In the genomic region with DNA sequence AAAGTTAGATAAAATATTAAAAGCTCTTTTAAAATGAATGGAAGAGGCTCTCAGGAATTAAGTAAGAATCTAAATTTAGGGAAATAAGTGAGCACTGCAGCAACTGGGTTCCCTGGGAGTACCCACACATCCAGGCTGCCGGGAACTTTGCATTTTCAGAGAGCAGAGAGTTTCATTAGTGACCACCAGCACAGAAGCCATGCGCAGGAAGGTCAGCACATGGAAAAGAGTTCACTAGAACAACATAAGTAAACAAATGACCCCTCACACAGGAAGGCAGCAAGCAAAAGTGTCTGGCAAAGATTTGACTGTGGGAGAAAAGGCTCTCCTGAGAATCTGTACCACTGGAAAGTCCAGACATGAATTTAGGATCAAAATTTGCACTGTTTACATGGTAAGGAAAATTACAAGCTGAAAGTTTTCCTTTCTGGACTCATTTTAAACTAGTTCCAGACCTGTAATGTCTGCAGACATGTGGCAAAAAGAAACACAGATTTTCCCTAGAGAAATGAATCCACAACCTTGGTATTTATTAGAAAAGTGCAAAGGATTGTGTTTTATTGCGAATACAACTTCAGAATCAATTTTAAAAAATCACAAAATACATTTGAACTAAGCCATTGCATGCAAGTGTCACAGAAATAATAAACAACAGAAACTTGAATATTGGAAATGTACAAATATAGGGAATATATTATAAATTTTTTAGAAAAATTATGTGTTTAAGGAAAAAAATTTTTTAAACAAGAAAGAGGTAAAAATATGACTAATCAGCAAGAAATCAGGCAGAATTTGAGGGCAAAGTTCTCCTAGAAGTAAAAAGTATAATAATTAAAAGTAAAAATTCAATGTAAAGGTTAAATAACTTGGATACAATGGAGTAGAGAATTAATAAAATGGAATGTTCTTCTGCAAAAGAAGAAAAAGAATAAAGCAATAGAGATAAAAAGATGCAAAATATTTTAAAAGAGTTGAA, we compare ENCODE assay signal across 1 cellular context.
TF ChIP-seq lines count a peak whose summit lies in the region.

No MANE protein-coding gene starts in this region.

TF ChIP-seq in GM23338, 12 proteins besides CTCF, POLR2A, EP300 and RAD21:
- TF ChIP-seq ZNF331 (CRISPR knock-in tag; IDR thresholded peaks at IDR 0.05; ENCODE audit: low read depth): no peak
- no peak for TF ChIP-seq ZNF114 (CRISPR knock-in tag; IDR thresholded peaks at IDR 0.05)
- TF ChIP-seq, protein P1, sequence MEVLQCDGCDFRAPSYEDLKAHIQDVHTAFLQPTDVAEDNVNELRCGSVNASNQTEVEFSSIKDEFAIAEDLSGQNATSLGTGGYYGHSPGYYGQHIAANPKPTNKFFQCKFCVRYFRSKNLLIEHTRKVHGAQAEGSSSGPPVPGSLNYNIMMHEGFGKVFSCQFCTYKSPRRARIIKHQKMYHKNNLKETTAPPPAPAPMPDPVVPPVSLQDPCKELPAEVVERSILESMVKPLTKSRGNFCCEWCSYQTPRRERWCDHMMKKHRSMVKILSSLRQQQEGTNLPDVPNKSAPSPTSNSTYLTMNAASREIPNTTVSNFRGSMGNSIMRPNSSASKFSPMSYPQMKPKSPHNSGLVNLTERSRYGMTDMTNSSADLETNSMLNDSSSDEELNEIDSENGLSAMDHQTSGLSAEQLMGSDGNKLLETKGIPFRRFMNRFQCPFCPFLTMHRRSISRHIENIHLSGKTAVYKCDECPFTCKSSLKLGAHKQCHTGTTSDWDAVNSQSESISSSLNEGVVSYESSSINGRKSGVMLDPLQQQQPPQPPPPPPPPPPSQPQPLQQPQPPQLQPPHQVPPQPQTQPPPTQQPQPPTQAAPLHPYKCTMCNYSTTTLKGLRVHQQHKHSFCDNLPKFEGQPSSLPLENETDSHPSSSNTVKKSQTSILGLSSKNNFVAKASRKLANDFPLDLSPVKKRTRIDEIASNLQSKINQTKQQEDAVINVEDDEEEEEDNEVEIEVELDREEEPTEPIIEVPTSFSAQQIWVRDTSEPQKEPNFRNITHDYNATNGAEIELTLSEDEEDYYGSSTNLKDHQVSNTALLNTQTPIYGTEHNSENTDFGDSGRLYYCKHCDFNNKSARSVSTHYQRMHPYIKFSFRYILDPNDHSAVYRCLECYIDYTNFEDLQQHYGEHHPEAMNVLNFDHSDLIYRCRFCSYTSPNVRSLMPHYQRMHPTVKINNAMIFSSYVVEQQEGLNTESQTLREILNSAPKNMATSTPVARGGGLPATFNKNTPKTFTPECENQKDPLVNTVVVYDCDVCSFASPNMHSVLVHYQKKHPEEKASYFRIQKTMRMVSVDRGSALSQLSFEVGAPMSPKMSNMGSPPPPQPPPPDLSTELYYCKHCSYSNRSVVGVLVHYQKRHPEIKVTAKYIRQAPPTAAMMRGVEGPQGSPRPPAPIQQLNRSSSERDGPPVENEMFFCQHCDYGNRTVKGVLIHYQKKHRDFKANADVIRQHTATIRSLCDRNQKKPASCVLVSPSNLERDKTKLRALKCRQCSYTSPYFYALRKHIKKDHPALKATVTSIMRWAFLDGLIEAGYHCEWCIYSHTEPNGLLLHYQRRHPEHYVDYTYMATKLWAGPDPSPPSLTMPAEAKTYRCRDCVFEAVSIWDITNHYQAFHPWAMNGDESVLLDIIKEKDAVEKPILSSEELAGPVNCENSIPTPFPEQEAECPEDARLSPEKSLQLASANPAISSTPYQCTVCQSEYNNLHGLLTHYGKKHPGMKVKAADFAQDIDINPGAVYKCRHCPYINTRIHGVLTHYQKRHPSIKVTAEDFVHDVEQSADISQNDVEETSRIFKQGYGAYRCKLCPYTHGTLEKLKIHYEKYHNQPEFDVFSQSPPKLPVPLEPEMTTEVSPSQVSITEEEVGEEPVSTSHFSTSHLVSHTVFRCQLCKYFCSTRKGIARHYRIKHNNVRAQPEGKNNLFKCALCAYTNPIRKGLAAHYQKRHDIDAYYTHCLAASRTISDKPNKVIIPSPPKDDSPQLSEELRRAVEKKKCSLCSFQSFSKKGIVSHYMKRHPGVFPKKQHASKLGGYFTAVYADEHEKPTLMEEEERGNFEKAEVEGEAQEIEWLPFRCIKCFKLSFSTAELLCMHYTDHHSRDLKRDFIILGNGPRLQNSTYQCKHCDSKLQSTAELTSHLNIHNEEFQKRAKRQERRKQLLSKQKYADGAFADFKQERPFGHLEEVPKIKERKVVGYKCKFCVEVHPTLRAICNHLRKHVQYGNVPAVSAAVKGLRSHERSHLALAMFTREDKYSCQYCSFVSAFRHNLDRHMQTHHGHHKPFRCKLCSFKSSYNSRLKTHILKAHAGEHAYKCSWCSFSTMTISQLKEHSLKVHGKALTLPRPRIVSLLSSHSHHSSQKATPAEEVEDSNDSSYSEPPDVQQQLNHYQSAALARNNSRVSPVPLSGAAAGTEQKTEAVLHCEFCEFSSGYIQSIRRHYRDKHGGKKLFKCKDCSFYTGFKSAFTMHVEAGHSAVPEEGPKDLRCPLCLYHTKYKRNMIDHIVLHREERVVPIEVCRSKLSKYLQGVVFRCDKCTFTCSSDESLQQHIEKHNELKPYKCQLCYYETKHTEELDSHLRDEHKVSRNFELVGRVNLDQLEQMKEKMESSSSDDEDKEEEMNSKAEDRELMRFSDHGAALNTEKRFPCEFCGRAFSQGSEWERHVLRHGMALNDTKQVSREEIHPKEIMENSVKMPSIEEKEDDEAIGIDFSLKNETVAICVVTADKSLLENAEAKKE (CRISPR knock-in tag; IDR thresholded peaks at IDR 0.05): no peak
- TF ChIP-seq, protein P2, sequence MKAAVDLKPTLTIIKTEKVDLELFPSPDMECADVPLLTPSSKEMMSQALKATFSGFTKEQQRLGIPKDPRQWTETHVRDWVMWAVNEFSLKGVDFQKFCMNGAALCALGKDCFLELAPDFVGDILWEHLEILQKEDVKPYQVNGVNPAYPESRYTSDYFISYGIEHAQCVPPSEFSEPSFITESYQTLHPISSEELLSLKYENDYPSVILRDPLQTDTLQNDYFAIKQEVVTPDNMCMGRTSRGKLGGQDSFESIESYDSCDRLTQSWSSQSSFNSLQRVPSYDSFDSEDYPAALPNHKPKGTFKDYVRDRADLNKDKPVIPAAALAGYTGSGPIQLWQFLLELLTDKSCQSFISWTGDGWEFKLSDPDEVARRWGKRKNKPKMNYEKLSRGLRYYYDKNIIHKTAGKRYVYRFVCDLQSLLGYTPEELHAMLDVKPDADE (IDR thresholded peaks at IDR 0.05): no peak
- no peak for TF ChIP-seq EZH2phosphoT487 (IDR thresholded peaks at IDR 0.05; ENCODE audit: unreplicated experiment)
- no peak for TF ChIP-seq CREB1 (CRISPR knock-in tag; IDR thresholded peaks at IDR 0.05; ENCODE audit: low read depth)
- TF ChIP-seq, protein P3, sequence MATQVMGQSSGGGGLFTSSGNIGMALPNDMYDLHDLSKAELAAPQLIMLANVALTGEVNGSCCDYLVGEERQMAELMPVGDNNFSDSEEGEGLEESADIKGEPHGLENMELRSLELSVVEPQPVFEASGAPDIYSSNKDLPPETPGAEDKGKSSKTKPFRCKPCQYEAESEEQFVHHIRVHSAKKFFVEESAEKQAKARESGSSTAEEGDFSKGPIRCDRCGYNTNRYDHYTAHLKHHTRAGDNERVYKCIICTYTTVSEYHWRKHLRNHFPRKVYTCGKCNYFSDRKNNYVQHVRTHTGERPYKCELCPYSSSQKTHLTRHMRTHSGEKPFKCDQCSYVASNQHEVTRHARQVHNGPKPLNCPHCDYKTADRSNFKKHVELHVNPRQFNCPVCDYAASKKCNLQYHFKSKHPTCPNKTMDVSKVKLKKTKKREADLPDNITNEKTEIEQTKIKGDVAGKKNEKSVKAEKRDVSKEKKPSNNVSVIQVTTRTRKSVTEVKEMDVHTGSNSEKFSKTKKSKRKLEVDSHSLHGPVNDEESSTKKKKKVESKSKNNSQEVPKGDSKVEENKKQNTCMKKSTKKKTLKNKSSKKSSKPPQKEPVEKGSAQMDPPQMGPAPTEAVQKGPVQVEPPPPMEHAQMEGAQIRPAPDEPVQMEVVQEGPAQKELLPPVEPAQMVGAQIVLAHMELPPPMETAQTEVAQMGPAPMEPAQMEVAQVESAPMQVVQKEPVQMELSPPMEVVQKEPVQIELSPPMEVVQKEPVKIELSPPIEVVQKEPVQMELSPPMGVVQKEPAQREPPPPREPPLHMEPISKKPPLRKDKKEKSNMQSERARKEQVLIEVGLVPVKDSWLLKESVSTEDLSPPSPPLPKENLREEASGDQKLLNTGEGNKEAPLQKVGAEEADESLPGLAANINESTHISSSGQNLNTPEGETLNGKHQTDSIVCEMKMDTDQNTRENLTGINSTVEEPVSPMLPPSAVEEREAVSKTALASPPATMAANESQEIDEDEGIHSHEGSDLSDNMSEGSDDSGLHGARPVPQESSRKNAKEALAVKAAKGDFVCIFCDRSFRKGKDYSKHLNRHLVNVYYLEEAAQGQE (IDR thresholded peaks at IDR 0.05; ENCODE audit: unreplicated experiment): no peak
